In the genomic region with DNA sequence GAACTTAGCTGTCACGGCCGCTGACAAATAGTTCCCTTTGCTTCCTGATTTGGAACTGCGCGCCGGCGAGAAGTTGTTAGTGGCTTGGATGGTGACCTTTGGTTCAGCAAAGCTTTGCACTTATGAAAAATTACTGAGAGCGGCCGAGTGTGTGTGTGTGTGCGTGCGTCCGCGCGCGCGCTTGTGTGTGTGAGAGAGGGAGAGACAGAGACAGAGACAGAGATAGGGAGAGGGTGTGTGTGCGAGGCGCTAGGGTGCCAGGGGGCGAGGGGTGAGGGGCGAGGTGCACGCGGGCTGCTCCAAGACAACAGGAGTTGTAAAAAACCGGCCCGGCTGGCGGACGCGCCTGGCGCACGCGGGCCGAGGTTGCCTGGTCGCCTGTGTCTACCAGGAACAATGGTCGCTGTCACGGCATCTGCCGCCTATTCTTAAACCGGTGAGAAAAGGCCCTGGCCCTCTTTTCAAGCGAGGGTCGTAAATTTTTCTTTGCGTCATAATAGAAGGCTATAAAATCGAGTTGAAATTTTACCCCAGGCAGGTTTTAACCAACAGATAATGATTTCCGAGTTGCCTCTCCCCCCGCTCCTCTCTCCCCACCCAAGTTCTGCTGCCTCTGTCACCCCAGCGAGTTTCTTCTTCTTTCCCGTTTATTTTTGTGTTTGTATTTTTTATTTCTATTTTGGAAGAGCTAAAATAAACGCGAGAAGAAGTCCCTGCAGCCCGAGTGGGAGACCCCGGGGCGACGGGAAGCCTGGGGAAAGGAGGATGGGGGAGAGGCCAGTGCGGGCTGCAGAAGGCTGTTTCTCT, we compare ENCODE assay signal across 10 cellular contexts. TPM values are rescaled to one million over a fixed set of nuclear protein-coding genes. Genes with fewer than 3 reads are reported as not detected.
DNase-seq lines count a peak whose midpoint lies in the region; ATAC-seq and TF ChIP-seq lines count a peak whose summit lies in the region.
"Had no signal": no experiment of that assay in that cellular context is flagged by ENCODE, and none has a peak within 500 bp of the region (broad histone marks: within the 10 kb centered on the region; RNA-seq: fewer than 3 reads in every experiment).

No MANE protein-coding gene starts in this region.

- TF ChIP-seq POLR2A in uterus (IDR thresholded peaks at IDR 0.05): no peak

- H3K9me3 ChIP-seq in left ventricle myocardium inferior (replicated peaks) (no peaks in the 10 kb centered on the region), right atrium auricular region (no peaks in the 10 kb centered on the region), uterus (no peaks in the 10 kb centered on the region), MG63 (no peaks in the 10 kb centered on the region; the same call in 1 of the 2 replicates)

- no peak overlapping the region for H3K27ac ChIP-seq in left ventricle myocardium inferior (replicated peaks)
- H3K27ac ChIP-seq in right atrium auricular region: no peak overlapping the region
- H3K27ac ChIP-seq in uterus: peak overlapping the region; percentile 82 to 83

- no peak for TF ChIP-seq CTCF in left ventricle myocardium inferior (IDR thresholded peaks at IDR 0.05; ENCODE audit: borderline replicate concordance)
- no peak for TF ChIP-seq CTCF in right atrium auricular region (IDR thresholded peaks at IDR 0.05)
- no peak for TF ChIP-seq CTCF in uterus (IDR thresholded peaks at IDR 0.05)

- H3K36me3 ChIP-seq in left ventricle myocardium inferior (no peaks in the 10 kb centered on the region), right atrium auricular region (no peaks in the 10 kb centered on the region), uterus (no peaks in the 10 kb centered on the region), MG63 (no peaks in the 10 kb centered on the region)

- in situ Hi-C loops in SK-MEL-5 (cut with HindIII; ENCODE audit: low pct_unique_long_range_greater_than_20kb, low sequenced_read_pairs): no loop called here

- ATAC-seq in left colon (peak; percentile 79), GM19395 (IDR thresholded peaks at IDR 0.05; ENCODE audit: unreplicated experiment) (no peak)

- intact Hi-C loops in left ventricle myocardium inferior (cut with micrococcal nuclease): no loop called here
- intact Hi-C loops in left colon (cut with DNase I, micrococcal nuclease): no loop called here
- intact Hi-C loops in uterus (cut with DNase I; ENCODE audit: low total_unique reads): no loop called here

- DNase-seq in left ventricle myocardium inferior (no peak), right atrium auricular region (ENCODE audit: low spot score) (no peak), SK-MEL-5 (ENCODE audit: low read depth, low spot score) (peak; percentile 51), left colon (peak; percentile 64 to 71), uterus (no peak), MG63 (no peak), iPS-NIHi7 (ENCODE audit: extremely low spot score) (no peak)
- DNase-seq: MM.1S had no signal

- peaks cover 40% of the 10 kb centered on the region for H3K4me1 ChIP-seq in left ventricle myocardium inferior
- peaks cover 0 to 47% of the 10 kb centered on the region in 2 donors for H3K4me1 ChIP-seq in right atrium auricular region
- no peaks in the 10 kb centered on the region for H3K4me1 ChIP-seq in uterus

- H3K27me3 ChIP-seq in left ventricle myocardium inferior (ENCODE audit: low read depth) (peaks cover 100% of the 10 kb centered on the region), right atrium auricular region (peaks cover 51 to 67% of the 10 kb centered on the region in 2 donors), uterus (no peaks in the 10 kb centered on the region), MG63 (no peaks in the 10 kb centered on the region)

- H3K4me3 ChIP-seq in left ventricle myocardium inferior: peak overlapping the region; percentile 36
- peak overlapping the region in 1 of 2 donors; percentile 7 for H3K4me3 ChIP-seq in right atrium auricular region
- peak overlapping the region; percentile 6 to 38 for H3K4me3 ChIP-seq in uterus
- no peak overlapping the region for H3K4me3 ChIP-seq in MG63

RNA-seq across cellular contexts. Expression of a gene that starts 0.6 kb away (rescaled TPM):
- total RNA-seq in left ventricle myocardium inferior (not detected), right atrium auricular region (not detected), left colon (1 to 10 TPM; 3.8 to 9.5 TPM), uterus (10 to 100 TPM; 14.7 to 61.2 (median 22.7) TPM)
- total RNA-seq in SK-MEL-5 (2014; rRNA removed; shearing (Covaris generic)): 4.9 and 5.5 TPM in 2 replicates
- 5.3 and 8.0 TPM in 2 replicates for polyA plus RNA-seq in SK-MEL-5 (2015; cell fraction: cytosol; rRNA removed)
- polyA plus RNA-seq in SK-MEL-5 (2015; cell fraction: nucleus; rRNA removed): 6.0 and 6.7 TPM in 2 replicates
- 0.32 and 1.5 TPM in 2 replicates for total RNA-seq in MG63 (2014; rRNA removed; shearing (Covaris generic); ENCODE audit: low replicate concordance)
- total RNA-seq: fibroblast of lung had no signal
- polyA plus RNA-seq: fibroblast of lung had no signal

RNA-seq across cellular contexts. Expression of a gene that starts 6.4 kb away (rescaled TPM):
- total RNA-seq in left ventricle myocardium inferior (not detected), right atrium auricular region (under 1 TPM in 1 of 2 donors, not detected in 1; 0.52 TPM), left colon (1 to 10 TPM; 3.8 to 9.7 TPM), uterus (10 to 100 TPM in 2 of 4 donors, 1 to 10 TPM in 2; 6.8 to 41.6 (median 13.0) TPM)
- total RNA-seq in SK-MEL-5 (2014; rRNA removed; shearing (Covaris generic)): 3.6 and 4.2 TPM in 2 replicates
- polyA plus RNA-seq in SK-MEL-5 (2015; cell fraction: cytosol; rRNA removed): 7.0 and 8.4 TPM in 2 replicates
- 27.4 and 30.7 TPM in 2 replicates for polyA plus RNA-seq in SK-MEL-5 (2015; cell fraction: nucleus; rRNA removed)
- 0.26 TPM in 1 of 2 replicates, not detected in the other for total RNA-seq in MG63 (2014; rRNA removed; shearing (Covaris generic); ENCODE audit: low replicate concordance)
- total RNA-seq: fibroblast of lung had no signal
- polyA plus RNA-seq: fibroblast of lung had no signal

RNA-seq across cellular contexts. Expression of a gene that starts 28.2 kb away (rescaled TPM):
- total RNA-seq in left ventricle myocardium inferior: 0.14 TPM
- total RNA-seq in right atrium auricular region: 1 to 10 TPM in 1 of 2 donors, under 1 TPM in 1; 0.55 to 1.1 TPM
- total RNA-seq in SK-MEL-5 (2014; rRNA removed; shearing (Covaris generic)): 14.5 and 19.7 TPM in 2 replicates
- polyA plus RNA-seq in SK-MEL-5 (2015; cell fraction: cytosol; rRNA removed): 16.7 and 17.6 TPM in 2 replicates
- 8.1 and 21.4 TPM in 2 replicates for polyA plus RNA-seq in SK-MEL-5 (2015; cell fraction: nucleus; rRNA removed)
- 1 to 10 TPM; 6.2 to 9.8 TPM for total RNA-seq in left colon
- 10 to 100 TPM; 25.8 to 75.6 (median 48.0) TPM for total RNA-seq in uterus
- total RNA-seq in MG63 (2014; rRNA removed; shearing (Covaris generic); ENCODE audit: low replicate concordance): 13.4 and 15.5 TPM in 2 replicates
- total RNA-seq: fibroblast of lung had no signal
- polyA plus RNA-seq: fibroblast of lung had no signal

RNA-seq across cellular contexts. Expression of a gene that starts 30.8 kb away (rescaled TPM):
- not detected for total RNA-seq in left ventricle myocardium inferior
- total RNA-seq in right atrium auricular region: not detected
- 9.8 and 10.3 TPM in 2 replicates for total RNA-seq in SK-MEL-5 (2014; rRNA removed; shearing (Covaris generic))
- polyA plus RNA-seq in SK-MEL-5 (2015; cell fraction: cytosol; rRNA removed): 16.9 and 20.0 TPM in 2 replicates
- 7.9 and 8.9 TPM in 2 replicates for polyA plus RNA-seq in SK-MEL-5 (2015; cell fraction: nucleus; rRNA removed)
- total RNA-seq in left colon: 1 to 10 TPM; 3.5 to 6.9 TPM
- total RNA-seq in uterus: 1 to 10 TPM in 1 of 4 donors, under 1 TPM in 2, not detected in 1; 0.21 to 2.9 (median 0.52) TPM
- 0.20 TPM in 1 of 2 replicates, not detected in the other for total RNA-seq in MG63 (2014; rRNA removed; shearing (Covaris generic); ENCODE audit: low replicate concordance)
- total RNA-seq: fibroblast of lung had no signal
- polyA plus RNA-seq: fibroblast of lung had no signal

RNA-seq across cellular contexts. Expression of a gene that starts 35.2 kb away (rescaled TPM):
- total RNA-seq in left ventricle myocardium inferior: 0.16 TPM
- total RNA-seq in right atrium auricular region: under 1 TPM in 1 of 2 donors, not detected in 1; 0.44 TPM
- total RNA-seq in SK-MEL-5 (2014; rRNA removed; shearing (Covaris generic)): 0.18 and 0.59 TPM in 2 replicates
- polyA plus RNA-seq in SK-MEL-5 (2015; cell fraction: cytosol; rRNA removed): 0.85 TPM in 2 replicates
- polyA plus RNA-seq in SK-MEL-5 (2015; cell fraction: nucleus; rRNA removed): 2.3 and 4.1 TPM in 2 replicates
- 1 to 10 TPM; 1.4 to 5.8 TPM for total RNA-seq in left colon
- total RNA-seq in uterus: 10 to 100 TPM in 3 of 4 donors, 1 to 10 TPM in 1; 3.8 to 78.1 (median 46.4) TPM
- 0.16 and 2.3 TPM in 2 replicates for total RNA-seq in MG63 (2014; rRNA removed; shearing (Covaris generic); ENCODE audit: low replicate concordance)
- total RNA-seq: fibroblast of lung had no signal
- polyA plus RNA-seq: fibroblast of lung had no signal

Comparison
In these comparisons a context has a peak if more than half of its experiments do, and no peak if none do; other contexts are left out.
1. DNase-seq: peak in SK-MEL-5 (single experiment) and left colon (2 of 2); none in left ventricle myocardium inferior (single experiment), right atrium auricular region (single experiment), uterus (0 of 2), MG63 (single experiment) and iPS-NIHi7 (single experiment).
2. H3K27ac ChIP-seq: peak in uterus (2 of 2); none in left ventricle myocardium inferior (single experiment) and right atrium auricular region (0 of 2).